ENCODE assay signal across 1 cellular context in genomic region chr7:150373049-150373801, GRCh38.
TF ChIP-seq lines count a peak whose summit lies in the region.

No MANE protein-coding gene starts in this region.

TF ChIP-seq in K562, 482 proteins besides CTCF, POLR2A, EP300 and RAD21 (continued from another document and continues in another):
- TF ChIP-seq FOXP4 (CRISPR knock-in tag; IDR thresholded peaks at IDR 0.05; ENCODE audit: borderline replicate concordance): no peak
- no peak for TF ChIP-seq ZBTB8A (IDR thresholded peaks at IDR 0.05; ENCODE audit: partially characterized antibody)
- peak; percentile 66; the same call in 1 of the 2 replicates for TF ChIP-seq PKNOX1 (IDR thresholded peaks at IDR 0.05)
- no peak for TF ChIP-seq YY1 (IDR thresholded peaks at IDR 0.05; ENCODE audit: borderline replicate concordance in 1 of 3, control insufficient read depth in 1 of 3, extremely low read depth in 1 of 3, insufficient read depth in 3 of 3, insufficient read length in 1 of 3, insufficient replicate concordance in 2 of 3, low read depth in 1 of 3, low read length in 2 of 3)
- TF ChIP-seq RBM34 (IDR thresholded peaks at IDR 0.05; ENCODE audit: borderline replicate concordance, insufficient read depth, low read length): no peak
- no peak for TF ChIP-seq ZNF143 (CRISPR knock-in tag; IDR thresholded peaks at IDR 0.05)
- TF ChIP-seq SRSF1 (IDR thresholded peaks at IDR 0.05; ENCODE audit: low read depth, low read length): no peak
- TF ChIP-seq SAFB2 (IDR thresholded peaks at IDR 0.05; ENCODE audit: borderline replicate concordance, low read depth, low read length, severe bottlenecking): no peak
- no peak for TF ChIP-seq SAP30 (IDR thresholded peaks at IDR 0.05; ENCODE audit: borderline replicate concordance, insufficient read depth, low read depth, low read length, poor library complexity, severe bottlenecking)
- 0 out of 2 replicates have a peak, but pooled peaks have one; percentile 27 for TF ChIP-seq MAX (CRISPR knock-in tag; IDR thresholded peaks at IDR 0.05)
- TF ChIP-seq ZNF639 (CRISPR knock-in tag; conservative IDR thresholded peaks at IDR 0.05 in 1 of 2, IDR thresholded peaks at IDR 0.05 in 1 of 2): no peak
- no peak for TF ChIP-seq ARID2 (IDR thresholded peaks at IDR 0.05)
- TF ChIP-seq GATA2 (CRISPR knock-in tag; IDR thresholded peaks at IDR 0.05): no peak
- 0 out of 4 replicates have a peak, but pooled peaks of 1 of the 2 experiments have one; percentile 16 for TF ChIP-seq MLLT1 (IDR thresholded peaks at IDR 0.05)
- TF ChIP-seq ZNF79 (CRISPR knock-in tag; IDR thresholded peaks at IDR 0.05; ENCODE audit: low read depth): no peak
- TF ChIP-seq KLF13 (tag; IDR thresholded peaks at IDR 0.05; ENCODE audit: borderline replicate concordance, low read depth): no peak
- TF ChIP-seq PHB (CRISPR knock-in tag; IDR thresholded peaks at IDR 0.05): no peak
- TF ChIP-seq ZNF444 (CRISPR knock-in tag; IDR thresholded peaks at IDR 0.05): no peak
- TF ChIP-seq ZNF253 (CRISPR knock-in tag; conservative IDR thresholded peaks at IDR 0.05): no peak
- TF ChIP-seq TRIM25 (IDR thresholded peaks at IDR 0.05; ENCODE audit: borderline replicate concordance): no peak
- no peak for TF ChIP-seq POLR3G (IDR thresholded peaks at IDR 0.05; ENCODE audit: extremely low read depth, insufficient read length, insufficient replicate concordance)
- TF ChIP-seq SNRNP70 (optimal IDR thresholded peaks at IDR 0.05; ENCODE audit: low read depth, low read length): no peak
- TF ChIP-seq POLR2G (IDR thresholded peaks at IDR 0.05; ENCODE audit: low read depth, low read length): peak; percentile 61
- 0 out of 2 replicates have a peak, but pooled peaks have one; percentile 44 for TF ChIP-seq ETS1 (conservative IDR thresholded peaks at IDR 0.05; ENCODE audit: control insufficient read depth, low read depth, low read length)
- no peak for TF ChIP-seq ZNF124 (CRISPR knock-in tag; IDR thresholded peaks at IDR 0.05)
- TF ChIP-seq MCM7 (IDR thresholded peaks at IDR 0.05): no peak
- TF ChIP-seq GABPB1 (CRISPR knock-in tag; IDR thresholded peaks at IDR 0.05): no peak
- TF ChIP-seq MTA2 (IDR thresholded peaks at IDR 0.05; ENCODE audit: low read depth): no peak
- TF ChIP-seq ZNF609 (CRISPR knock-in tag; IDR thresholded peaks at IDR 0.05; ENCODE audit: borderline replicate concordance): no peak
- TF ChIP-seq CGGBP1 (CRISPR knock-in tag; IDR thresholded peaks at IDR 0.05): no peak
- no peak; the same call in 1 of the 2 replicates for TF ChIP-seq ZKSCAN1 (IDR thresholded peaks at IDR 0.05; ENCODE audit: low read depth, low read length)
- no peak for TF ChIP-seq ZNF699 (CRISPR knock-in tag; IDR thresholded peaks at IDR 0.05; ENCODE audit: insufficient replicate concordance)
- no peak for TF ChIP-seq ZNF445 (CRISPR knock-in tag; IDR thresholded peaks at IDR 0.05; ENCODE audit: low read depth)
- TF ChIP-seq NR2C2 (CRISPR knock-in tag; IDR thresholded peaks at IDR 0.05): 0 out of 2 replicates have a peak, but pooled peaks have one; percentile 18
- no peak for TF ChIP-seq NR2C2 (tag; IDR thresholded peaks at IDR 0.05)
- TF ChIP-seq HDGF (IDR thresholded peaks at IDR 0.05): peak; percentile 79; the same call in 1 of the 2 replicates
- TF ChIP-seq GATAD2A (IDR thresholded peaks at IDR 0.05): no peak
- TF ChIP-seq TFAP4 (CRISPR knock-in tag; IDR thresholded peaks at IDR 0.05; ENCODE audit: borderline replicate concordance): peak; percentile 58; the same call in 1 of the 2 replicates
- no peak for TF ChIP-seq PPARD (CRISPR knock-in tag; IDR thresholded peaks at IDR 0.05)
- no peak for TF ChIP-seq ZNF274 (IDR thresholded peaks at IDR 0.05; ENCODE audit: borderline replicate concordance, low read depth, low read length)
- no peak for TF ChIP-seq MEF2D (tag; conservative IDR thresholded peaks at IDR 0.05; ENCODE audit: low read depth)
- TF ChIP-seq SUPT5H (IDR thresholded peaks at IDR 0.05): 0 out of 2 replicates have a peak, but pooled peaks have one; percentile 49
- no peak for TF ChIP-seq ATF2 (CRISPR knock-in tag; IDR thresholded peaks at IDR 0.05)
- TF ChIP-seq TBL1XR1 (IDR thresholded peaks at IDR 0.05; ENCODE audit: low read length in 2 of 2): no peak
- TF ChIP-seq MAFK (IDR thresholded peaks at IDR 0.05; ENCODE audit: low read length): no peak
- peak; percentile 62; the same call in 1 of the 2 replicates for TF ChIP-seq POLR2AphosphoS2 (IDR thresholded peaks at IDR 0.05; ENCODE audit: low read length)
